In the genomic region with DNA sequence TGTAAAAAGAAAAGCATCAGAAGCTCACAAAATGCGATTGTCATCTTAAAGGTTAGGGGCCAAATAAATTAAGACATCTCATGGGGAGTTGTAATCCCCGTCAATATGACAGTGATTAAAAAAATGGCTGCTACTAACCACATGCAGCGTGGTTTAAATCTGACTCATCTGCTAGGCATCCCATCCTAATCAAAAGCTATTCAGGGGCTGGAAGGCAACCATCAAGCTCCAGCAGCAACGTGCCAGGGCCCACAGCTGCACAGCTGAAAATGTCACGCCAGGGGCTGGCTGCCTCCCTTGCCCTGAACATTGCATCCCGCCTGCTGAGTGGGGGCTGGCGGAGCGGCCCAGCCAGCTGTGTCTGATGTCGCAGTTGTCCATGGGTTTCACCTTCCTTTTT, we compare ENCODE assay signal across 10 cellular contexts.
DNase-seq lines count a peak whose midpoint lies in the region; ATAC-seq and TF ChIP-seq lines count a peak whose summit lies in the region.
"Had no signal": no experiment of that assay in that cellular context is flagged by ENCODE, and none has a peak within 500 bp of the region (broad histone marks: within the 10 kb centered on the region; RNA-seq: fewer than 3 reads in every experiment).

No MANE protein-coding gene starts in this region.

- peak; percentile 97 for DNase-seq in ELR (ENCODE audit: low read depth)
- DNase-seq in glomerular visceral epithelial cell (ENCODE audit: extremely low spot score) = peak; percentile 98
- DNase-seq in ovary = peak; percentile 34 to 74 (median 68)
- no peak for DNase-seq in SHP77 (lab: John Stamatoyannopoulos, UW)
- no peak for DNase-seq in natural killer cell treated with Interleukin-12 subunit alpha and Interleukin-12 subunit beta and Interleukin-15 and Interleukin-18, amount 100 ng/mL, for 72 hours (ENCODE audit: low spot score)
- DNase-seq: T-helper 2 cell had no signal

- H3K9me3 Mint-ChIP-seq in natural killer cell treated with Interleukin-12 subunit alpha and Interleukin-12 subunit beta and Interleukin-15 and Interleukin-18, amount 100 ng/mL, for 72 hours = no peaks in the 10 kb centered on the region

- no peaks in the 10 kb centered on the region for H3K27me3 ChIP-seq in ovary

- intact Hi-C loops in ovary (cut with DNase I) = no loop called here

- ATAC-seq in SK-N-SH treated with all-trans-retinoic acid at 6 μM for 48 hours (peak; percentile 95), HG02588 (IDR thresholded peaks at IDR 0.05; ENCODE audit: unreplicated experiment) (no peak), HG02571 (IDR thresholded peaks at IDR 0.05; ENCODE audit: unreplicated experiment) (no peak)
- ATAC-seq in natural killer cell treated with Interleukin-12 subunit alpha and Interleukin-12 subunit beta and Interleukin-15 and Interleukin-18, amount 100 ng/mL, for 72 hours = no peak

- no peak for TF ChIP-seq CTCF in ovary (IDR thresholded peaks at IDR 0.05)

- no peak for TF ChIP-seq POLR2A in ovary (IDR thresholded peaks at IDR 0.05)

- H3K27ac ChIP-seq in ovary = no peak overlapping the region
- H3K27ac ChIP-seq: HL-60 had no signal

- no peak for TF ChIP-seq EP300 in ovary (IDR thresholded peaks at IDR 0.05)

- H3K27me3 Mint-ChIP-seq in natural killer cell treated with Interleukin-12 subunit alpha and Interleukin-12 subunit beta and Interleukin-15 and Interleukin-18, amount 100 ng/mL, for 72 hours = peaks cover 25 to 55% of the 10 kb centered on the region in 2 donors

- no peak overlapping the region for H3K4me3 ChIP-seq in ovary

- no peaks in the 10 kb centered on the region for H3K36me3 Mint-ChIP-seq in natural killer cell treated with Interleukin-12 subunit alpha and Interleukin-12 subunit beta and Interleukin-15 and Interleukin-18, amount 100 ng/mL, for 72 hours

- H3K27ac Mint-ChIP-seq in natural killer cell treated with Interleukin-12 subunit alpha and Interleukin-12 subunit beta and Interleukin-15 and Interleukin-18, amount 100 ng/mL, for 72 hours = no peak overlapping the region

- no peak overlapping the region for H3K4me3 Mint-ChIP-seq in natural killer cell treated with Interleukin-12 subunit alpha and Interleukin-12 subunit beta and Interleukin-15 and Interleukin-18, amount 100 ng/mL, for 72 hours

- no peaks in the 10 kb centered on the region for H3K4me1 Mint-ChIP-seq in natural killer cell treated with Interleukin-12 subunit alpha and Interleukin-12 subunit beta and Interleukin-15 and Interleukin-18, amount 100 ng/mL, for 72 hours (ENCODE audit: low read depth in 2 of 2)

- no peaks in the 10 kb centered on the region for H3K36me3 ChIP-seq in ovary

- no peaks in the 10 kb centered on the region for H3K9me3 ChIP-seq in ovary

- no peaks in the 10 kb centered on the region for H3K4me1 ChIP-seq in ovary (ENCODE audit: insufficient read depth)

- WGBS in ovary, 3 donors = 12 to 19% (median 12%) methylated on average over 9 of the region's 9 CpGs

TF ChIP-seq in SK-N-SH treated with all-trans-retinoic acid at 6 μM for 48 hours, 23 proteins besides CTCF, POLR2A, EP300 and RAD21:
- TF ChIP-seq, protein P1, sequence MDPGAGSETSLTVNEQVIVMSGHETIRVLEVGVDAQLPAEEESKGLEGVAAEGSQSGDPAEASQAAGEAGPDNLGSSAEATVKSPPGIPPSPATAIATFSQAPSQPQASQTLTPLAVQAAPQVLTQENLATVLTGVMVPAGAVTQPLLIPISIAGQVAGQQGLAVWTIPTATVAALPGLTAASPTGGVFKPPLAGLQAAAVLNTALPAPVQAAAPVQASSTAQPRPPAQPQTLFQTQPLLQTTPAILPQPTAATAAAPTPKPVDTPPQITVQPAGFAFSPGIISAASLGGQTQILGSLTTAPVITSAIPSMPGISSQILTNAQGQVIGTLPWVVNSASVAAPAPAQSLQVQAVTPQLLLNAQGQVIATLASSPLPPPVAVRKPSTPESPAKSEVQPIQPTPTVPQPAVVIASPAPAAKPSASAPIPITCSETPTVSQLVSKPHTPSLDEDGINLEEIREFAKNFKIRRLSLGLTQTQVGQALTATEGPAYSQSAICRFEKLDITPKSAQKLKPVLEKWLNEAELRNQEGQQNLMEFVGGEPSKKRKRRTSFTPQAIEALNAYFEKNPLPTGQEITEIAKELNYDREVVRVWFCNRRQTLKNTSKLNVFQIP (CRISPR knock-in tag; IDR thresholded peaks at IDR 0.05; ENCODE audit: borderline replicate concordance, low read depth) = no peak
- TF ChIP-seq ZFP3 (CRISPR knock-in tag; IDR thresholded peaks at IDR 0.05) (0 out of 2 replicates have a peak, but pooled peaks have one; percentile 49), ESRRG (CRISPR knock-in tag; IDR thresholded peaks at IDR 0.05) (no peak), GLIS3 (CRISPR knock-in tag; IDR thresholded peaks at IDR 0.05) (0 out of 2 replicates have a peak, but pooled peaks have one; percentile 22), ISL1 (CRISPR knock-in tag; IDR thresholded peaks at IDR 0.05) (peak; percentile 61), TCF4 (CRISPR knock-in tag; IDR thresholded peaks at IDR 0.05; ENCODE audit: borderline replicate concordance) (no peak), PPARA (CRISPR knock-in tag; IDR thresholded peaks at IDR 0.05; ENCODE audit: borderline replicate concordance) (no peak)
- TF ChIP-seq, protein P2, sequence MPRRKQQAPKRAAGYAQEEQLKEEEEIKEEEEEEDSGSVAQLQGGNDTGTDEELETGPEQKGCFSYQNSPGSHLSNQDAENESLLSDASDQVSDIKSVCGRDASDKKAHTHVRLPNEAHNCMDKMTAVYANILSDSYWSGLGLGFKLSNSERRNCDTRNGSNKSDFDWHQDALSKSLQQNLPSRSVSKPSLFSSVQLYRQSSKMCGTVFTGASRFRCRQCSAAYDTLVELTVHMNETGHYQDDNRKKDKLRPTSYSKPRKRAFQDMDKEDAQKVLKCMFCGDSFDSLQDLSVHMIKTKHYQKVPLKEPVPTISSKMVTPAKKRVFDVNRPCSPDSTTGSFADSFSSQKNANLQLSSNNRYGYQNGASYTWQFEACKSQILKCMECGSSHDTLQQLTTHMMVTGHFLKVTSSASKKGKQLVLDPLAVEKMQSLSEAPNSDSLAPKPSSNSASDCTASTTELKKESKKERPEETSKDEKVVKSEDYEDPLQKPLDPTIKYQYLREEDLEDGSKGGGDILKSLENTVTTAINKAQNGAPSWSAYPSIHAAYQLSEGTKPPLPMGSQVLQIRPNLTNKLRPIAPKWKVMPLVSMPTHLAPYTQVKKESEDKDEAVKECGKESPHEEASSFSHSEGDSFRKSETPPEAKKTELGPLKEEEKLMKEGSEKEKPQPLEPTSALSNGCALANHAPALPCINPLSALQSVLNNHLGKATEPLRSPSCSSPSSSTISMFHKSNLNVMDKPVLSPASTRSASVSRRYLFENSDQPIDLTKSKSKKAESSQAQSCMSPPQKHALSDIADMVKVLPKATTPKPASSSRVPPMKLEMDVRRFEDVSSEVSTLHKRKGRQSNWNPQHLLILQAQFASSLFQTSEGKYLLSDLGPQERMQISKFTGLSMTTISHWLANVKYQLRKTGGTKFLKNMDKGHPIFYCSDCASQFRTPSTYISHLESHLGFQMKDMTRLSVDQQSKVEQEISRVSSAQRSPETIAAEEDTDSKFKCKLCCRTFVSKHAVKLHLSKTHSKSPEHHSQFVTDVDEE (CRISPR knock-in tag; IDR thresholded peaks at IDR 0.05) = no peak

Comparison
In these comparisons a context has a peak if more than half of its experiments do, and no peak if none do; other contexts are left out.
1. DNase-seq: peak in ELR (single experiment), glomerular visceral epithelial cell (single experiment) and ovary (5 of 5); none in SHP77 (0 of 2) and natural killer cell treated with Interleukin-12 subunit alpha and Interleukin-12 subunit beta and Interleukin-15 and Interleukin-18, amount 100 ng/mL, for 72 hours (single experiment).